Comparison of ENCODE assay signal across 10 cellular contexts in the genomic region with DNA sequence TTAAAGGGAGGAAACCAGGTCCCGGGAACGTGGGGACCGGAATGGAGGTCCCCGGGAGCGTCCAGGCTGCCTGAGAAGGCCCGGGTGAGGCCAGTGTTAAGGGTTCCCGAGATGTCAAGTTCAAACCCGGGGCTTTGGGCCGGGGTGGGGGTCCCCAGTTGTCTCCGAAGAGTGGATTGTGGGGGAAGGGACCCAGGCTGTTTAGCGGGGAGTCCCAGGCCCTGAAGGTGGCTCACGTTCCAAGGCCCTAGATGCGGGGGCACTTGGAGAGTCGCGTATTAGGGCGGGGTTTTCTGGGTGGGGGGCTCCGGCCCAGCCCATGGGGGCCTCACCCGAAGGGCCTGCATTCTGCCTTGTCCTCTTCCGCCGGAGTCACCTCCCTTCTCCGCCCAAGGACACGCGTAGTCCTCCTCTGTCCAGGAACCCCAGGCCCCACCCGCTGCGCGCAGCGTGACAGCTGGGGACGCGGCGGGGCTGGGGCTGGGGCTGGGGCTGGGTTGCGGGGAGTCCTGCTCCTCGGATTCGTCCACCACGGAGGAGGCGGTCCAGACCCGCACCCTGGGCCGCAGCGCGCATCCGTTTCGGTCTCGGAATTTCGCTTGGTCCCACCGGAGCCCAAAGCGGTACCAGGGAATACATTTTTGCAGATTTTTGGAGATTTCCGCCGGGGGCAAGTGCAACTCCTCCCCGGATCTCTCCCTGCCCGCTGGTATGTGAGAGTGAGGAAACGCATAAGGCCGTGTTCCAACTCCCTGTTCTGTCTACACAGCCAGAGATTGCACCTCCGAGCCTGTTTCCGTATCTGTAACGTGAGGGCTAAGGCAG. TPM values are rescaled to one million over a fixed set of nuclear protein-coding genes. Genes with fewer than 3 reads are reported as not detected.
DNase-seq lines count a peak whose midpoint lies in the region; ATAC-seq and TF ChIP-seq lines count a peak whose summit lies in the region.
"Had no signal": no experiment of that assay in that cellular context is flagged by ENCODE, and none has a peak within 500 bp of the region (broad histone marks: within the 10 kb centered on the region; RNA-seq: fewer than 3 reads in every experiment).

A gene (minus strand): TSS at position 387 of the 825 bp plus-strand sequence. CDS start 40 bp downstream, at position 347.

- no peak within 1 kb of the TSS for H3K4me3 Mint-ChIP-seq in activated CD8-positive, alpha-beta T cell treated with anti-CD3 and anti-CD28 coated beads, Interleukin-2, amount 10 ng/mL, durations not matched to agents 7 days and 5 days
- H3K4me3 Mint-ChIP-seq in activated CD8-positive, alpha-beta T cell treated with anti-CD3 and anti-CD28 coated beads for 36 hours, result no peak within 1 kb of the TSS
- peak within 1 kb of the TSS; percentile 17 for H3K4me3 Mint-ChIP-seq in natural killer cell

- no peak for DNase-seq in activated CD8-positive, alpha-beta T cell treated with anti-CD3 and anti-CD28 coated beads, Interleukin-2, amount 10 ng/mL, durations not matched to agents 7 days and 5 days
- no peak for DNase-seq in activated CD8-positive, alpha-beta T cell treated with anti-CD3 and anti-CD28 coated beads for 36 hours
- DNase-seq in fibroblast of villous mesenchyme (ENCODE audit: low read depth) (peak; percentile 51), natural killer cell (no peak), RPMI8226 (no peak)
- DNase-seq: activated gamma-delta T cell had no signal

- H3K27ac ChIP-seq in urinary bladder (ENCODE audit: low read depth), result peak within 1 kb of the TSS; percentile 99

- ATAC-seq in activated CD8-positive, alpha-beta T cell treated with anti-CD3 and anti-CD28 coated beads, Interleukin-2, amount 10 ng/mL, durations not matched to agents 7 days and 5 days, result no peak
- no peak for ATAC-seq in activated CD8-positive, alpha-beta T cell treated with anti-CD3 and anti-CD28 coated beads for 36 hours
- ATAC-seq in natural killer cell, result peak in 1 of 3 donors; percentile 28
- ATAC-seq in GM18520 (IDR thresholded peaks at IDR 0.05; ENCODE audit: unreplicated experiment), result no peak
- no peak for ATAC-seq in GM19455 (IDR thresholded peaks at IDR 0.05; ENCODE audit: unreplicated experiment)
- ATAC-seq: SK-N-SH treated with all-trans-retinoic acid at 6 μM for 48 hours had no signal

- H3K4me1 Mint-ChIP-seq in activated CD8-positive, alpha-beta T cell treated with anti-CD3 and anti-CD28 coated beads, Interleukin-2, amount 10 ng/mL, durations not matched to agents 7 days and 5 days (ENCODE audit: low read depth), result peaks cover 4% of the 10 kb centered on the region
- no peaks in the 10 kb centered on the region for H3K4me1 Mint-ChIP-seq in activated CD8-positive, alpha-beta T cell treated with anti-CD3 and anti-CD28 coated beads for 36 hours (ENCODE audit: low read depth)
- H3K4me1 Mint-ChIP-seq in natural killer cell, result peaks cover 0 to 27% of the 10 kb centered on the region in 2 donors

- WGBS in urinary bladder, result 18% methylated on average over 54 of the region's 54 CpGs

- peaks cover 2% of the 10 kb centered on the region for H3K36me3 ChIP-seq in urinary bladder (ENCODE audit: insufficient read depth)

- POLR2A ChIA-PET in activated CD8-positive, alpha-beta T cell treated with anti-CD3 and anti-CD28 coated beads, Interleukin-2, amount 10 ng/mL, durations not matched to agents 7 days and 5 days (lab: Charles Lee), result interaction anchor here (1.6 kb wide), 1 partner anchor 25 kb away, joined by 5 read pairs; no protein-coding TSS in a partner anchor
- POLR2A ChIA-PET in activated CD8-positive, alpha-beta T cell treated with anti-CD3 and anti-CD28 coated beads for 36 hours (lab: Charles Lee), result interaction anchor here (1.0 kb wide), 1 partner anchor 8 kb away, joined by 3 read pairs; no protein-coding TSS in a partner anchor

- no peak for TF ChIP-seq CTCF in activated CD8-positive, alpha-beta T cell treated with anti-CD3 and anti-CD28 coated beads for 36 hours (IDR thresholded peaks at IDR 0.05)
- TF ChIP-seq CTCF in fibroblast of villous mesenchyme (IDR thresholded peaks at IDR 0.05; ENCODE audit: insufficient read depth, low read depth, low read length) (no peak), natural killer cell (IDR thresholded peaks at IDR 0.05) (no peak)

- H3K9me3 Mint-ChIP-seq in activated CD8-positive, alpha-beta T cell treated with anti-CD3 and anti-CD28 coated beads, Interleukin-2, amount 10 ng/mL, durations not matched to agents 7 days and 5 days (ENCODE audit: insufficient read depth), result no peaks in the 10 kb centered on the region
- H3K9me3 Mint-ChIP-seq in activated CD8-positive, alpha-beta T cell treated with anti-CD3 and anti-CD28 coated beads for 36 hours, result no peaks in the 10 kb centered on the region
- H3K9me3 Mint-ChIP-seq in natural killer cell, result no peaks in the 10 kb centered on the region

- intact Hi-C loops in activated CD8-positive, alpha-beta T cell treated with anti-CD3 and anti-CD28 coated beads for 36 hours (cut with micrococcal nuclease), result no loop called here
- intact Hi-C loops in natural killer cell (cut with micrococcal nuclease), result no loop called here

- H3K27me3 Mint-ChIP-seq in activated CD8-positive, alpha-beta T cell treated with anti-CD3 and anti-CD28 coated beads, Interleukin-2, amount 10 ng/mL, durations not matched to agents 7 days and 5 days (ENCODE audit: low read depth), result no peaks in the 10 kb centered on the region
- no peaks in the 10 kb centered on the region for H3K27me3 Mint-ChIP-seq in activated CD8-positive, alpha-beta T cell treated with anti-CD3 and anti-CD28 coated beads for 36 hours
- no peaks in the 10 kb centered on the region for H3K27me3 Mint-ChIP-seq in natural killer cell (ENCODE audit: low read depth in 2 of 2)

- H3K4me3 ChIP-seq in fibroblast of villous mesenchyme (ENCODE audit: low read depth, low read length) (peak within 1 kb of the TSS; percentile 64), urinary bladder (ENCODE audit: low read depth, low read length) (peak within 1 kb of the TSS; percentile 49)

- peaks cover 32% of the 10 kb centered on the region for H3K36me3 Mint-ChIP-seq in activated CD8-positive, alpha-beta T cell treated with anti-CD3 and anti-CD28 coated beads, Interleukin-2, amount 10 ng/mL, durations not matched to agents 7 days and 5 days (ENCODE audit: low read depth)
- H3K36me3 Mint-ChIP-seq in activated CD8-positive, alpha-beta T cell treated with anti-CD3 and anti-CD28 coated beads for 36 hours (ENCODE audit: low read depth), result peaks cover 21% of the 10 kb centered on the region
- H3K36me3 Mint-ChIP-seq in natural killer cell, result no peaks in the 10 kb centered on the region

- H3K27ac Mint-ChIP-seq in activated CD8-positive, alpha-beta T cell treated with anti-CD3 and anti-CD28 coated beads, Interleukin-2, amount 10 ng/mL, durations not matched to agents 7 days and 5 days, result peak within 1 kb of the TSS; percentile 43
- no peak within 1 kb of the TSS for H3K27ac Mint-ChIP-seq in activated CD8-positive, alpha-beta T cell treated with anti-CD3 and anti-CD28 coated beads for 36 hours
- H3K27ac Mint-ChIP-seq in natural killer cell, result peak within 1 kb of the TSS; percentile 40 to 66

- CTCF ChIA-PET in activated CD8-positive, alpha-beta T cell treated with anti-CD3 and anti-CD28 coated beads, Interleukin-2, amount 10 ng/mL, durations not matched to agents 7 days and 5 days (lab: Charles Lee), result no interaction called here
- CTCF ChIA-PET in activated CD8-positive, alpha-beta T cell treated with anti-CD3 and anti-CD28 coated beads for 36 hours (lab: Charles Lee), result interaction anchor here (2.2 to 2.3 kb wide), 2 partner anchors 17 to 25 kb away, joined by 9 to 12 read pairs; no protein-coding TSS in a partner anchor

- H3K4me1 ChIP-seq in urinary bladder (ENCODE audit: insufficient read depth), result no peaks in the 10 kb centered on the region

RNA-seq across cellular contexts. Expression of the gene that starts here (rescaled TPM):
- total RNA-seq in activated CD8-positive, alpha-beta T cell treated with anti-CD3 and anti-CD28 coated beads, Interleukin-2, amount 10 ng/mL, durations not matched to agents 7 days and 5 days, result not detected
- not detected for total RNA-seq in activated CD8-positive, alpha-beta T cell treated with anti-CD3 and anti-CD28 coated beads for 36 hours
- 13.9 and 18.6 TPM in 2 replicates for total RNA-seq in fibroblast of villous mesenchyme
- total RNA-seq in natural killer cell, result not detected
- total RNA-seq in urinary bladder, result 15.1 TPM
- polyA plus RNA-seq in urinary bladder, result 92.0 TPM

Comparison
In these comparisons a context has a peak if more than half of its experiments do, and no peak if none do; other contexts are left out.
1. RNA of the gene that starts here (total RNA-seq): 13.9 to 18.6 TPM in fibroblast of villous mesenchyme and 15.1 TPM in urinary bladder (single experiment); not detected in activated CD8-positive, alpha-beta T cell treated with anti-CD3 and anti-CD28 coated beads, Interleukin-2, amount 10 ng/mL, durations not matched to agents 7 days and 5 days, not detected in activated CD8-positive, alpha-beta T cell treated with anti-CD3 and anti-CD28 coated beads for 36 hours and not detected in natural killer cell; every median in the first group is over 10 times any median in the second.